Comparison of ENCODE assay signal across 23 cellular contexts in the genomic region with DNA sequence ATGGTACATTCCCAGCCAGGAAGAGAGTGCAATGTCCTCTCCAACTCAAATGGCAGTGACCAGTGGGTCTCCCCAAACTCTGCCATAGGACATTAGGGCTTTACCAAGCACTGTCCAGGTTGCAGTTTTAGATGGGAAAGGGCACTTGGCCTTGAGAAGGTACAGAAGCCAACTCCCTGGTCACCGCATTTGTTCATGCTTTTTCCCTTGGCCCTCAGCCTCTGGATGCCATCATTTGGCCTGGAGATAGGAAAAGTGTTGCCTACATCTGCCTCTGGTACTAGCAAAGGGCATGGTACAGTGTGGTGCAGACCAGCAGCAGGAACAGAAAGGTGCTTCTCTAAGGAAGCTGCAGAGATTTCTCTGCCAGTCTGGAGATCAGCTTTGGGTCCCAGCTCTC.
"Had no signal": no experiment of that assay in that cellular context is flagged by ENCODE, and none has a peak within 500 bp of the region (broad histone marks: within the 10 kb centered on the region; RNA-seq: fewer than 3 reads in every experiment).

No MANE protein-coding gene starts in this region.

- DNase-seq: cortex of kidney; effector memory CD8-positive, alpha-beta T cell; esophagus squamous epithelium; kidney; mesendoderm; midbrain; naive thymus-derived CD8-positive, alpha-beta T cell; nephron progenitor cell; occipital lobe; ovary; posterior cingulate gyrus; psoas muscle; right cardiac atrium; sigmoid colon; stimulated activated CD4-positive, alpha-beta T cell treated with anti-CD3 and anti-CD28 coated beads, Interleukin-2, amount 100 ng/mL, for 24 hours; stimulated activated CD4-positive, alpha-beta T cell treated with anti-CD3 and anti-CD28 coated beads, Interleukin-4, amount 100 ng/mL, for 24 hours; stimulated activated naive CD4-positive, alpha-beta T cell treated with Interleukin-2 at 50 U/mL for 16 hours; substantia nigra; upper lobe of left lung had no signal

- H3K9me3 ChIP-seq: esophagus squamous epithelium, ovary, psoas muscle, sigmoid colon, thoracic aorta, tibial nerve, upper lobe of left lung had no signal

- H3K27me3 ChIP-seq: esophagus squamous epithelium, ovary, sigmoid colon, tibial nerve, upper lobe of left lung had no signal

- ATAC-seq: effector memory CD8-positive, alpha-beta T cell; left lobe of liver; naive thymus-derived CD8-positive, alpha-beta T cell; right cardiac atrium; stimulated activated effector memory CD8-positive, alpha-beta T cell treated with anti-CD3 and anti-CD28 coated beads, Interleukin-12 subunit alpha, Interleukin-12 subunit beta, amount 100 ng/mL, for 72 hours had no signal

- H3K4me3 Mint-ChIP-seq: effector memory CD8-positive, alpha-beta T cell; naive thymus-derived CD8-positive, alpha-beta T cell; nephron progenitor cell; stimulated activated effector memory CD8-positive, alpha-beta T cell treated with anti-CD3 and anti-CD28 coated beads, Interleukin-12 subunit alpha, Interleukin-12 subunit beta, amount 100 ng/mL, for 72 hours had no signal

- H3K4me3 ChIP-seq: esophagus squamous epithelium, ovary, psoas muscle, sigmoid colon, thoracic aorta, tibial nerve, upper lobe of left lung had no signal

- H3K27ac ChIP-seq: esophagus squamous epithelium, ovary, psoas muscle, sigmoid colon, thoracic aorta, tibial nerve, upper lobe of left lung had no signal

- H3K36me3 ChIP-seq: esophagus squamous epithelium, ovary, sigmoid colon, thoracic aorta, tibial nerve, upper lobe of left lung had no signal

- H3K36me3 Mint-ChIP-seq: naive thymus-derived CD8-positive, alpha-beta T cell had no signal

- H3K4me1 ChIP-seq: sigmoid colon had no signal

- H3K27ac Mint-ChIP-seq: effector memory CD8-positive, alpha-beta T cell; naive thymus-derived CD8-positive, alpha-beta T cell; nephron progenitor cell; stimulated activated effector memory CD8-positive, alpha-beta T cell treated with anti-CD3 and anti-CD28 coated beads, Interleukin-12 subunit alpha, Interleukin-12 subunit beta, amount 100 ng/mL, for 72 hours had no signal

- H3K27me3 Mint-ChIP-seq: effector memory CD8-positive, alpha-beta T cell had no signal

- H3K9me3 Mint-ChIP-seq: effector memory CD8-positive, alpha-beta T cell; naive thymus-derived CD8-positive, alpha-beta T cell; stimulated activated effector memory CD8-positive, alpha-beta T cell treated with anti-CD3 and anti-CD28 coated beads, Interleukin-12 subunit alpha, Interleukin-12 subunit beta, amount 100 ng/mL, for 72 hours had no signal
